Comparison of ENCODE assay signal across 1 cellular context in genomic region chr3:56930706-56931105, GRCh38.
TF ChIP-seq lines count a peak whose summit lies in the region.

No MANE protein-coding gene starts in this region.

TF ChIP-seq in SK-N-SH treated with all-trans-retinoic acid at 6 μM for 48 hours, 23 proteins besides CTCF, POLR2A, EP300 and RAD21 (continued from another document):
- TF ChIP-seq, protein P1, sequence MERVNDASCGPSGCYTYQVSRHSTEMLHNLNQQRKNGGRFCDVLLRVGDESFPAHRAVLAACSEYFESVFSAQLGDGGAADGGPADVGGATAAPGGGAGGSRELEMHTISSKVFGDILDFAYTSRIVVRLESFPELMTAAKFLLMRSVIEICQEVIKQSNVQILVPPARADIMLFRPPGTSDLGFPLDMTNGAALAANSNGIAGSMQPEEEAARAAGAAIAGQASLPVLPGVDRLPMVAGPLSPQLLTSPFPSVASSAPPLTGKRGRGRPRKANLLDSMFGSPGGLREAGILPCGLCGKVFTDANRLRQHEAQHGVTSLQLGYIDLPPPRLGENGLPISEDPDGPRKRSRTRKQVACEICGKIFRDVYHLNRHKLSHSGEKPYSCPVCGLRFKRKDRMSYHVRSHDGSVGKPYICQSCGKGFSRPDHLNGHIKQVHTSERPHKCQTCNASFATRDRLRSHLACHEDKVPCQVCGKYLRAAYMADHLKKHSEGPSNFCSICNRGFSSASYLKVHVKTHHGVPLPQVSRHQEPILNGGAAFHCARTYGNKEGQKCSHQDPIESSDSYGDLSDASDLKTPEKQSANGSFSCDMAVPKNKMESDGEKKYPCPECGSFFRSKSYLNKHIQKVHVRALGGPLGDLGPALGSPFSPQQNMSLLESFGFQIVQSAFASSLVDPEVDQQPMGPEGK (CRISPR knock-in tag; IDR thresholded peaks at IDR 0.05; ENCODE audit: borderline replicate concordance) = no peak
- TF ChIP-seq ZC3H10 (CRISPR knock-in tag; IDR thresholded peaks at IDR 0.05) (no peak), ARNTL (CRISPR knock-in tag; IDR thresholded peaks at IDR 0.05; ENCODE audit: borderline replicate concordance, low read depth) (no peak), ZFP30 (CRISPR knock-in tag; IDR thresholded peaks at IDR 0.05) (no peak), OSR1 (CRISPR knock-in tag; IDR thresholded peaks at IDR 0.05) (no peak), PPARA (CRISPR knock-in tag; IDR thresholded peaks at IDR 0.05; ENCODE audit: borderline replicate concordance) (no peak), POU6F1 (CRISPR knock-in tag; IDR thresholded peaks at IDR 0.05; ENCODE audit: borderline replicate concordance, low read depth) (no peak), SNAI2 (CRISPR knock-in tag; IDR thresholded peaks at IDR 0.05) (no peak), BACH2 (CRISPR knock-in tag; IDR thresholded peaks at IDR 0.05; ENCODE audit: borderline replicate concordance) (no peak), ESRRG (CRISPR knock-in tag; IDR thresholded peaks at IDR 0.05) (no peak), CREB5 (CRISPR knock-in tag; IDR thresholded peaks at IDR 0.05; ENCODE audit: low read depth) (no peak)
TF ChIP-seq in SK-N-SH treated with all-trans-retinoic acid at 6 μM for 48 hours: peak in this region for 0.
